ENCODE assay signal across 12 cellular contexts in genomic region chr11:8891185-8891584, GRCh38. TPM values are rescaled to one million over a fixed set of nuclear protein-coding genes. Genes with fewer than 3 reads are reported as not detected.
"Had no signal": no experiment of that assay in that cellular context is flagged by ENCODE, and none has a peak within 500 bp of the region (broad histone marks: within the 10 kb centered on the region; RNA-seq: fewer than 3 reads in every experiment).

No MANE protein-coding gene starts in this region.

RNA-seq across cellular contexts. Expression of gene C11orf16, which starts 41.6 kb away (rescaled TPM):
- total RNA-seq: OCI-LY7, PC-3, PC-9, Peyer's patch, Right ventricle myocardium inferior, Right ventricle myocardium superior, RPMI7951, SJCRH30, SJSA1, SK-MEL-5, T-cell had no signal
- polyA plus RNA-seq: SK-N-SH had no signal

RNA-seq across cellular contexts. Expression of gene ASCL3, which starts 51.6 kb away (rescaled TPM):
- total RNA-seq: OCI-LY7, PC-3, PC-9, Peyer's patch, Right ventricle myocardium inferior, Right ventricle myocardium superior, RPMI7951, SJCRH30, SJSA1, SK-MEL-5, T-cell had no signal
- polyA plus RNA-seq: SK-N-SH had no signal
